24 cellular contexts compared by ENCODE assay signal in genomic region chr5:130277002-130277401, GRCh38.
"Had no signal": no experiment of that assay in that cellular context is flagged by ENCODE, and none has a peak within 500 bp of the region (broad histone marks: within the 10 kb centered on the region; RNA-seq: fewer than 3 reads in every experiment).

No MANE protein-coding gene starts in this region.

- H3K27ac ChIP-seq: heart right ventricle, hepatocyte, left lung, lower lobe of right lung, neutrophil, parathyroid adenoma, right atrium auricular region, skin epidermis, tibial nerve, uterus had no signal

- H3K36me3 ChIP-seq: heart right ventricle, left lung, lower lobe of right lung, neutrophil, right atrium auricular region, tibial nerve, uterus had no signal

- ATAC-seq: heart right ventricle, left colon, left lung, sciatic nerve had no signal

- H3K36me3 Mint-ChIP-seq: naive thymus-derived CD8-positive, alpha-beta T cell; stimulated activated naive B cell treated with anti-CD40 and anti-IgM and Interleukin-4, amounts not matched to agents 10 μg/mL and 1 μg/mL and 100 μg/mL, for 72 hours; type B pancreatic cell had no signal

- H3K9me3 ChIP-seq: heart right ventricle, left lung, lower lobe of right lung, neutrophil, right atrium auricular region, tibial nerve, uterus had no signal

- H3K9me3 Mint-ChIP-seq: naive thymus-derived CD8-positive, alpha-beta T cell; nephron; neural crest cell; stimulated activated naive B cell treated with anti-CD40 and anti-IgM and Interleukin-4, amounts not matched to agents 10 μg/mL and 1 μg/mL and 100 μg/mL, for 72 hours; stimulated activated naive CD8-positive, alpha-beta T cell treated with anti-CD3 and anti-CD28 coated beads, Interleukin-15, Interleukin-2, amounts not matched to agents 100 ng/mL and 50 ng/mL, for 24 hours; type B pancreatic cell had no signal

- H3K9ac ChIP-seq: parathyroid adenoma had no signal

- H3K27ac Mint-ChIP-seq: naive thymus-derived CD8-positive, alpha-beta T cell; nephron; stimulated activated naive B cell treated with anti-CD40 and anti-IgM and Interleukin-4, amounts not matched to agents 10 μg/mL and 1 μg/mL and 100 μg/mL, for 72 hours; stimulated activated naive CD8-positive, alpha-beta T cell treated with anti-CD3 and anti-CD28 coated beads, Interleukin-15, Interleukin-2, amounts not matched to agents 100 ng/mL and 50 ng/mL, for 24 hours; type B pancreatic cell had no signal

- H3K4me3 ChIP-seq: heart right ventricle, hepatocyte, left lung, lower lobe of right lung, right atrium auricular region, skin epidermis, tibial nerve, uterus had no signal

- H3K4me3 Mint-ChIP-seq: naive thymus-derived CD8-positive, alpha-beta T cell; nephron; neural crest cell; stimulated activated naive B cell treated with anti-CD40 and anti-IgM and Interleukin-4, amounts not matched to agents 10 μg/mL and 1 μg/mL and 100 μg/mL, for 72 hours; stimulated activated naive CD8-positive, alpha-beta T cell treated with anti-CD3 and anti-CD28 coated beads, Interleukin-15, Interleukin-2, amounts not matched to agents 100 ng/mL and 50 ng/mL, for 24 hours; type B pancreatic cell had no signal

- H3K27me3 ChIP-seq: heart right ventricle, hepatocyte, left lung, neutrophil, right atrium auricular region, tibial nerve, uterus had no signal

- DNase-seq: heart right ventricle; left colon; left lung; lower lobe of right lung; mammary epithelial cell; mesenchymal stem cell; naive thymus-derived CD8-positive, alpha-beta T cell; occipital lobe; stimulated activated CD4-positive, alpha-beta T cell treated with anti-CD3 and anti-CD28 coated beads, Interleukin-4, amount 100 ng/mL, for 24 hours; stimulated activated naive B cell treated with anti-CD40 and anti-IgM and Interleukin-4, amounts not matched to agents 10 μg/mL and 1 μg/mL and 100 μg/mL, for 72 hours; substantia nigra; uterus had no signal

- H3K27me3 Mint-ChIP-seq: stimulated activated naive B cell treated with anti-CD40 and anti-IgM and Interleukin-4, amounts not matched to agents 10 μg/mL and 1 μg/mL and 100 μg/mL, for 72 hours; stimulated activated naive CD8-positive, alpha-beta T cell treated with anti-CD3 and anti-CD28 coated beads, Interleukin-15, Interleukin-2, amounts not matched to agents 100 ng/mL and 50 ng/mL, for 24 hours had no signal

- H3K4me1 ChIP-seq: heart right ventricle, left lung, lower lobe of right lung, parathyroid adenoma, right atrium auricular region, tibial nerve, uterus had no signal

- FAIRE-seq: keratinocyte had no signal

- H3K4me1 Mint-ChIP-seq: naive thymus-derived CD8-positive, alpha-beta T cell; nephron; neural crest cell; stimulated activated naive B cell treated with anti-CD40 and anti-IgM and Interleukin-4, amounts not matched to agents 10 μg/mL and 1 μg/mL and 100 μg/mL, for 72 hours had no signal
